In the genomic region with DNA sequence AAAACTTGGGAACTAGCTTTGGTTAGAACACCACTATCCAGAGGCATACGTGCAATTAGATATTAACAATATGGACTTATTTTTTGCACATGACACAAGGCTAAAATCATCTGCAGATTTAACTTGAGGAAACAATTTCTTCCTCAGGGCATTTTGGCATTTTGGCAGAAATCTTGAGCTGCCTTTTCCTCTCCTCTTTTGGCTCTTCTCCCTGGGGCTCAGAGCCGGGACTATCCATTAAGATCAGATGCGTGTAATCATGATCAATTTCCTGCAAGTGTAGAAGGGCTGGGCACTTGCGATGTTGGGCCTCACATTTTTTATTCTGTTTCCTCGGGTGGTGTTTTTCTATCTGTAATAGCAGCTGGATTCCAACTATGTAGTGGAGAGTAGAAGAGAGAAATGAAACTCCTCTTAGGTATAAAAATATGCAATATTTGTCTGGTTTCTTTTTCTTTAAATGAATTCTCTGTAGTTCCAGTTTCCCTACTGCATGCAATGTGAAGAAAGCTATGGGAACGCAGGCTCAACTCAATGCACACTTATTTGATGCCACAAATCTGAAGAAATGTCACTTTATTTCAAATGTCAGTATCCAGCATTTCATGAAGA, we compare ENCODE assay signal across 22 cellular contexts.
"Had no signal": no experiment of that assay in that cellular context is flagged by ENCODE, and none has a peak within 500 bp of the region (broad histone marks: within the 10 kb centered on the region; RNA-seq: fewer than 3 reads in every experiment).

No MANE protein-coding gene starts in this region.

- H3K27ac ChIP-seq: dorsolateral prefrontal cortex, lower lobe of right lung, tibial artery had no signal

- H3K27me3 Mint-ChIP-seq: activated CD4-positive, alpha-beta memory T cell treated with anti-CD3 and anti-CD28 coated beads, Interleukin-2, amount 10 ng/mL, durations not matched to agents 7 days and 5 days; activated T-cell treated with anti-CD3 and anti-CD28 coated beads, Interleukin-2, amount 50 U/mL, for 24 hours; brain; natural killer cell treated with Interleukin-12 subunit alpha and Interleukin-12 subunit beta and Interleukin-15 and Interleukin-18, amount 100 ng/mL, for 72 hours had no signal

- H3K27ac Mint-ChIP-seq: activated CD4-positive, alpha-beta memory T cell treated with anti-CD3 and anti-CD28 coated beads, Interleukin-2, amount 10 ng/mL, durations not matched to agents 7 days and 5 days; activated naive CD4-positive, alpha-beta T cell treated with anti-CD3 and anti-CD28 coated beads for 36 hours; activated T-cell treated with anti-CD3 and anti-CD28 coated beads, Interleukin-2, amount 50 U/mL, for 24 hours; activated T-helper 2 cell treated with anti-CD3 and anti-CD28 coated beads, Interferon-gamma antibody, Interleukin-2, Interleukin-4, amounts not matched to agents 10 μg/mL and 5 μg/mL and 100 μg/mL, durations not matched to agents 14 hours and 24 hours and 36 hours; brain; natural killer cell treated with Interleukin-12 subunit alpha and Interleukin-12 subunit beta and Interleukin-15 and Interleukin-18, amount 100 ng/mL, for 72 hours had no signal

- H3K9me3 Mint-ChIP-seq: activated naive CD4-positive, alpha-beta T cell treated with anti-CD3 and anti-CD28 coated beads for 36 hours; activated T-helper 2 cell treated with anti-CD3 and anti-CD28 coated beads, Interferon-gamma antibody, Interleukin-2, Interleukin-4, amounts not matched to agents 10 μg/mL and 5 μg/mL and 100 μg/mL, durations not matched to agents 14 hours and 24 hours and 36 hours; natural killer cell treated with Interleukin-12 subunit alpha and Interleukin-12 subunit beta and Interleukin-15 and Interleukin-18, amount 100 ng/mL, for 72 hours had no signal

- H3K4me1 ChIP-seq: lower lobe of right lung, tibial artery had no signal

- H3K9me3 ChIP-seq: lower lobe of right lung, tibial artery had no signal

- H3K4me3 ChIP-seq: dorsolateral prefrontal cortex, lower lobe of right lung, tibial artery had no signal

- FAIRE-seq: islet of Langerhans, TTC549, urothelium cell line had no signal

- H3K4me3 Mint-ChIP-seq: activated CD4-positive, alpha-beta memory T cell treated with anti-CD3 and anti-CD28 coated beads, Interleukin-2, amount 10 ng/mL, durations not matched to agents 7 days and 5 days; activated naive CD4-positive, alpha-beta T cell treated with anti-CD3 and anti-CD28 coated beads for 36 hours; activated T-cell treated with anti-CD3 and anti-CD28 coated beads, Interleukin-2, amount 50 U/mL, for 24 hours; brain; natural killer cell treated with Interleukin-12 subunit alpha and Interleukin-12 subunit beta and Interleukin-15 and Interleukin-18, amount 100 ng/mL, for 72 hours had no signal

- H3K27me3 ChIP-seq: dorsolateral prefrontal cortex, tibial artery had no signal

- DNase-seq: activated CD4-positive, alpha-beta memory T cell treated with anti-CD3 and anti-CD28 coated beads, Interleukin-2, amount 10 ng/mL, durations not matched to agents 7 days and 5 days; activated CD4-positive, alpha-beta T cell treated with anti-CD3 and anti-CD28 coated beads for 4 hours; activated naive CD4-positive, alpha-beta T cell treated with anti-CD3 and anti-CD28 coated beads for 36 hours; activated T-cell treated with anti-CD3 and anti-CD28 coated beads, Interleukin-2, amount 50 U/mL, for 24 hours; anterior cingulate cortex; caudate nucleus; dorsolateral prefrontal cortex; hippocampal formation; left cardiac atrium; lower lobe of right lung; nucleus accumbens; retina; stimulated activated CD4-positive, alpha-beta T cell treated with anti-CD3 and anti-CD28 coated beads, Interleukin-12 subunit alpha, Interleukin-12 subunit beta, amount 100 ng/mL, for 4 hours; stimulated activated CD4-positive, alpha-beta T cell treated with anti-CD3 and anti-CD28 coated beads, Interleukin-1b, Interleukin-23, amount 100 ng/mL, for 48 hours; stimulated activated naive CD4-positive, alpha-beta T cell treated with Interleukin-2 at 50 U/mL for 16 hours; tibial artery had no signal

- H3K36me3 Mint-ChIP-seq: brain; natural killer cell treated with Interleukin-12 subunit alpha and Interleukin-12 subunit beta and Interleukin-15 and Interleukin-18, amount 100 ng/mL, for 72 hours had no signal

- H3K36me3 ChIP-seq: lower lobe of right lung, tibial artery had no signal

- H3K4me1 Mint-ChIP-seq: activated CD4-positive, alpha-beta memory T cell treated with anti-CD3 and anti-CD28 coated beads, Interleukin-2, amount 10 ng/mL, durations not matched to agents 7 days and 5 days; brain had no signal
